24 cellular contexts compared by ENCODE assay signal in genomic region chr1:244365821-244366220, GRCh38.
DNase-seq lines count a peak whose midpoint lies in the region; ATAC-seq and TF ChIP-seq lines count a peak whose summit lies in the region.
"Had no signal": no experiment of that assay in that cellular context is flagged by ENCODE, and none has a peak within 500 bp of the region (broad histone marks: within the 10 kb centered on the region; RNA-seq: fewer than 3 reads in every experiment).

No MANE protein-coding gene starts in this region.

- no peaks in the 10 kb centered on the region for H3K79me1 ChIP-seq in IMR-90 (ENCODE audit: low read depth in 1 of 2, low read length in 2 of 2)

- TF ChIP-seq POLR2A in IMR-90 (IDR thresholded peaks at IDR 0.05; ENCODE audit: low read depth, low read length) (no peak), prostate gland (IDR thresholded peaks at IDR 0.05) (no peak)

- peaks cover 3% of the 10 kb centered on the region; the same call in 1 of the 2 replicates for H3K9me1 ChIP-seq in IMR-90 (ENCODE audit: insufficient read depth, low read length)

- H3K9ac ChIP-seq in IMR-90 (ENCODE audit: low read depth, low read length) (no peak overlapping the region), fibroblast of lung (ENCODE audit: insufficient read depth, low read length) (no peak overlapping the region), mucosa of rectum (ENCODE audit: low read depth in 1 of 2, low read length in 2 of 2) (no peak overlapping the region)
- H3K9ac ChIP-seq: BLaER1 treated with 17β-estradiol and CSF1 and Interleukin-3, amounts not matched to agents 10 nM and 100 nM had no signal

- H3K4me2 ChIP-seq in IMR-90 (ENCODE audit: low read depth, low read length) (peak overlapping the region; percentile 42; the same call in 1 of the 2 replicates), fibroblast of lung (ENCODE audit: extremely low read depth, insufficient read depth, low read length) (no peak overlapping the region)
- H3K4me2 ChIP-seq: A549; BLaER1 treated with 17β-estradiol and CSF1 and Interleukin-3, amounts not matched to agents 10 nM and 100 nM had no signal

- no peak overlapping the region for H4K5ac ChIP-seq in IMR-90 (ENCODE audit: low read depth, low read length)

- no peak overlapping the region for H2AK9ac ChIP-seq in IMR-90 (replicated peaks; ENCODE audit: low read depth, low read length, poor library complexity)

- no peaks in the 10 kb centered on the region for H3K27me3 ChIP-seq in IMR-90 (ENCODE audit: control insufficient read depth, insufficient read depth, low read length)
- H3K27me3 ChIP-seq in fibroblast of lung (ENCODE audit: control insufficient read depth, insufficient read depth, low read length), result no peaks in the 10 kb centered on the region
- no peaks in the 10 kb centered on the region for H3K27me3 ChIP-seq in mucosa of rectum (ENCODE audit: control insufficient read depth in 2 of 2, insufficient read depth in 2 of 2, low read length in 2 of 2)
- no peaks in the 10 kb centered on the region for H3K27me3 ChIP-seq in prostate gland (replicated peaks; ENCODE audit: insufficient read depth)
- H3K27me3 ChIP-seq: BLaER1 treated with 17β-estradiol and CSF1 and Interleukin-3, amounts not matched to agents 10 nM and 100 nM; SJSA1 had no signal

- TF ChIP-seq CTCF in IMR-90 (conservative IDR thresholded peaks at IDR 0.05; ENCODE audit: low read depth, low read length) (no peak), fibroblast of lung (conservative IDR thresholded peaks at IDR 0.05 in 1 of 2, IDR thresholded peaks at IDR 0.05 in 1 of 2; ENCODE audit: low read depth in 1 of 2, low read length in 2 of 2) (no peak), prostate gland (IDR thresholded peaks at IDR 0.05) (no peak)

- intact Hi-C loops in IMR-90 (cut with micrococcal nuclease) (no loop called here), prostate gland (cut with DNase I) (no loop called here)

- H3K4ac ChIP-seq in IMR-90 (ENCODE audit: low read depth, low read length), result 0 out of 2 replicates have a peak overlapping the region, but pooled peaks have one; percentile 33

- H3K4me3 ChIP-seq in IMR-90 (ENCODE audit: insufficient read depth, low read depth, low read length) (no peak overlapping the region), fibroblast of lung (replicated peaks in 1 of 4; ENCODE audit: control extremely low read depth in 1 of 4, insufficient read depth in 1 of 4, low read depth in 3 of 4, low read length in 4 of 4) (no peak overlapping the region), mucosa of rectum (ENCODE audit: low read length in 2 of 2) (no peak overlapping the region), urinary bladder (ENCODE audit: low read depth, low read length) (no peak overlapping the region), prostate gland (no peak overlapping the region)
- H3K4me3 ChIP-seq: A549; BLaER1 treated with 17β-estradiol and CSF1 and Interleukin-3, amounts not matched to agents 10 nM and 100 nM; SJSA1 had no signal

- H3K36me3 ChIP-seq in IMR-90 (ENCODE audit: control insufficient read depth, insufficient read depth, low read length) (no peaks in the 10 kb centered on the region), fibroblast of lung (ENCODE audit: control insufficient read depth, insufficient read depth, low read length) (no peaks in the 10 kb centered on the region), mucosa of rectum (ENCODE audit: control insufficient read depth in 2 of 2, insufficient read depth in 2 of 2, low read length in 2 of 2) (no peaks in the 10 kb centered on the region), urinary bladder (ENCODE audit: insufficient read depth) (no peaks in the 10 kb centered on the region), prostate gland (no peaks in the 10 kb centered on the region)
- H3K36me3 ChIP-seq: BLaER1 treated with 17β-estradiol and CSF1 and Interleukin-3, amounts not matched to agents 10 nM and 100 nM; SJSA1 had no signal

- POLR2A ChIA-PET in IMR-90 (lab: Charles Lee; ENCODE audit: unreplicated experiment), result no interaction called here

- no peak for ATAC-seq in IMR-90 (ENCODE audit: low read depth)
- ATAC-seq: A549 had no signal

- dilution Hi-C loops in IMR-90 (cut with HindIII; ENCODE audit: low sequenced_read_pairs, unreplicated experiment), result no loop called here

- no peak for DNase-seq in IMR-90
- DNase-seq in fibroblast of lung (ENCODE audit: low read depth in 2 of 2), result peak in 1 of 2 donors; percentile 26
- DNase-seq in NCI-H226, result no peak
- no peak for DNase-seq in prostate gland (ENCODE audit: low spot score)
- no peak for DNase-seq in stimulated activated CD4-positive, alpha-beta T cell treated with anti-CD3 and anti-CD28 coated beads, Interleukin-15, amount 100 ng/mL, for 24 hours
- DNase-seq: AML-193; CD4-positive, alpha-beta T cell; DMS53; H7; KG1; NCI-H1048; NCI-H1417; NCI-H1694 treated with DMSO at 0.1 percent for 48 hours; NCI-H2081; NCI-H2227 treated with DMSO at 0.1 percent for 48 hours; NCI-H510A; NCI-H69; Right ventricle myocardium superior; RPMI8226 had no signal

- H2AK5ac ChIP-seq in IMR-90 (ENCODE audit: low read depth, low read length), result 0 out of 2 replicates have a peak overlapping the region, but pooled peaks have one; percentile 16

- BruUV-seq in IMR-90 (replicated peaks; lab: Mats Ljungman, UMichigan), result no TSS peak

- H3K18ac ChIP-seq in IMR-90 (ENCODE audit: low read depth, low read length), result peak overlapping the region; percentile 71; the same call in 1 of the 2 replicates

- H2BK5ac ChIP-seq in IMR-90 (ENCODE audit: low read depth, low read length, poor library complexity, severe bottlenecking), result no peak overlapping the region

- no peak overlapping the region for H3K14ac ChIP-seq in IMR-90 (replicated peaks; ENCODE audit: low read depth, low read length)

- H4K20me1 ChIP-seq in IMR-90 (ENCODE audit: insufficient read depth, low read length) (no peaks in the 10 kb centered on the region), fibroblast of lung (ENCODE audit: control insufficient read depth, extremely low read depth, insufficient read depth, low read length) (no peaks in the 10 kb centered on the region)
- H4K20me1 ChIP-seq: BLaER1 treated with 17β-estradiol and CSF1 and Interleukin-3, amounts not matched to agents 10 nM and 100 nM had no signal

- H2BK120ac ChIP-seq in IMR-90 (ENCODE audit: low read depth, low read length), result 0 out of 2 replicates have a peak overlapping the region, but pooled peaks have one; percentile 7

- no peak overlapping the region; the same call in 1 of the 2 replicates for H4K91ac ChIP-seq in IMR-90 (ENCODE audit: insufficient read depth, low read depth, low read length)

- H2BK15ac ChIP-seq in IMR-90 (ENCODE audit: low read depth, low read length), result no peak overlapping the region

- H3K4me1 ChIP-seq in IMR-90 (ENCODE audit: control insufficient read depth, insufficient read depth, low read length), result peaks cover 9% of the 10 kb centered on the region
- H3K4me1 ChIP-seq in fibroblast of lung (ENCODE audit: control insufficient read depth, extremely low read depth, insufficient read depth, low read length), result no peaks in the 10 kb centered on the region
- H3K4me1 ChIP-seq in mucosa of rectum (ENCODE audit: control insufficient read depth in 2 of 2, insufficient read depth in 2 of 2, low read length in 2 of 2), result no peaks in the 10 kb centered on the region
- no peaks in the 10 kb centered on the region for H3K4me1 ChIP-seq in urinary bladder (ENCODE audit: insufficient read depth)
- peaks cover under 1% of the 10 kb centered on the region for H3K4me1 ChIP-seq in prostate gland (replicated peaks)

- H3K56ac ChIP-seq in IMR-90 (ENCODE audit: extremely low read depth, insufficient read depth, low read length), result no peak overlapping the region

- no peaks in the 10 kb centered on the region for H3K9me3 ChIP-seq in IMR-90 (ENCODE audit: control insufficient read depth, insufficient read depth, low read length)
- H3K9me3 ChIP-seq in fibroblast of lung (ENCODE audit: control insufficient read depth, insufficient read depth, low read depth, low read length), result no peaks in the 10 kb centered on the region
- no peaks in the 10 kb centered on the region for H3K9me3 ChIP-seq in mucosa of rectum (ENCODE audit: control insufficient read depth in 2 of 2, low read length in 2 of 2)
- no peaks in the 10 kb centered on the region for H3K9me3 ChIP-seq in prostate gland
- H3K9me3 ChIP-seq: A549, SJSA1 had no signal

- no peak for TF ChIP-seq RAD21 in IMR-90 (IDR thresholded peaks at IDR 0.05; ENCODE audit: low read length)

- no peak overlapping the region for H2AFZ ChIP-seq in IMR-90 (replicated peaks; ENCODE audit: low read length, poor library complexity)
- peak overlapping the region; percentile 29 for H2AFZ ChIP-seq in fibroblast of lung (ENCODE audit: low read length)

- no peak overlapping the region for H2BK20ac ChIP-seq in IMR-90 (ENCODE audit: low read depth, low read length)

- no peak overlapping the region for H3K23ac ChIP-seq in IMR-90 (ENCODE audit: low read depth, low read length)

- H3K79me2 ChIP-seq in fibroblast of lung (ENCODE audit: control insufficient read depth, insufficient read depth, low read length), result no peaks in the 10 kb centered on the region

- CTCF ChIA-PET in IMR-90 (lab: Yijun Ruan, JAX), result no interaction called here

- in situ Hi-C loops in IMR-90 (cut with MboI; ENCODE audit: low sequenced_read_pairs), result no loop called here

- H3K27ac ChIP-seq in IMR-90 (ENCODE audit: insufficient read depth, low read length), result no peak overlapping the region
- no peak overlapping the region for H3K27ac ChIP-seq in fibroblast of lung (ENCODE audit: insufficient read depth, low read length)
- peak overlapping the region; percentile 8 to 13 for H3K27ac ChIP-seq in mucosa of rectum (ENCODE audit: low read depth in 2 of 2, low read length in 2 of 2)
- H3K27ac ChIP-seq in urinary bladder (ENCODE audit: low read depth), result peak overlapping the region; percentile 63
- peak overlapping the region in 1 of 2 donors; percentile 33 for H3K27ac ChIP-seq in prostate gland
- H3K27ac ChIP-seq: A549; BLaER1 treated with 17β-estradiol and CSF1 and Interleukin-3, amounts not matched to agents 10 nM and 100 nM; SJSA1 had no signal

- WGBS in IMR-90 (ENCODE audit: extremely low coverage in 2 of 2, insufficient read length in 1 of 2), 2 experiments, result no CpG with 5 or more reads among the region's 7 CpGs
- 27% methylated on average over 7 of the region's 7 CpGs for WGBS in urinary bladder
- 50% methylated on average over 7 of the region's 7 CpGs for WGBS in prostate gland

- no peak overlapping the region for H4K8ac ChIP-seq in IMR-90 (ENCODE audit: low read depth in 2 of 2, low read length in 2 of 2)

TF ChIP-seq in IMR-90, 13 proteins besides CTCF, POLR2A, EP300 and RAD21 (continues in another document):
- TF ChIP-seq RFX5 (IDR thresholded peaks at IDR 0.05; ENCODE audit: low read depth, low read length) (no peak), MAZ (IDR thresholded peaks at IDR 0.05; ENCODE audit: borderline replicate concordance, low read depth, low read length) (no peak), MAFK (IDR thresholded peaks at IDR 0.05; ENCODE audit: low read depth, low read length) (no peak), CEBPB (IDR thresholded peaks at IDR 0.05; ENCODE audit: low read depth, low read length) (no peak), FOS (IDR thresholded peaks at IDR 0.05; ENCODE audit: low read depth, low read length) (no peak), CHD1 (IDR thresholded peaks at IDR 0.05; ENCODE audit: low read depth, low read length) (no peak), NFE2L2 (IDR thresholded peaks at IDR 0.05; ENCODE audit: low read depth, low read length) (no peak), RCOR1 (IDR thresholded peaks at IDR 0.05; ENCODE audit: insufficient replicate concordance, low read length) (no peak)

Comparison
In these comparisons a context has a peak if more than half of its experiments do, and no peak if none do; other contexts are left out.
1. H3K27ac ChIP-seq: peak in mucosa of rectum (2 of 2) and urinary bladder (single experiment); none in IMR-90 (single experiment) and fibroblast of lung (single experiment).